In genomic region chrX:52261125-52261462, GRCh38 we compare ENCODE assay signal across 8 cellular contexts.
DNase-seq lines count a peak whose midpoint lies in the region; ATAC-seq and TF ChIP-seq lines count a peak whose summit lies in the region.

No MANE protein-coding gene starts in this region.

- TF ChIP-seq POLR2A in GM18505 (IDR thresholded peaks at IDR 0.05; ENCODE audit: borderline replicate concordance, extremely low read depth, insufficient read depth, insufficient read length) (no peak), adrenal gland (IDR thresholded peaks at IDR 0.05) (no peak)

- H3K79me2 ChIP-seq in Loucy (ENCODE audit: insufficient read depth, low read length) (no peaks in the 10 kb centered on the region), osteoblast (ENCODE audit: insufficient read depth, low read length) (no peaks in the 10 kb centered on the region)

- ATAC-seq in GM18505 (IDR thresholded peaks at IDR 0.05; ENCODE audit: unreplicated experiment), result peak; percentile 5

- H3K4me2 ChIP-seq in Loucy (ENCODE audit: low read depth, low read length, poor library complexity, severe bottlenecking) (peak overlapping the region; percentile 79), osteoblast (ENCODE audit: insufficient read depth, low read length) (peak overlapping the region; percentile 98)

- peak overlapping the region; percentile 63 for H3K9ac ChIP-seq in Loucy (ENCODE audit: low read depth, low read length, poor library complexity, severe bottlenecking)
- no peak overlapping the region for H3K9ac ChIP-seq in endocrine pancreas (ENCODE audit: control insufficient read depth, insufficient read depth, low read length)

- H3K36me3 ChIP-seq in Loucy (ENCODE audit: insufficient read depth, low read length) (no peaks in the 10 kb centered on the region), endocrine pancreas (ENCODE audit: control insufficient read depth, insufficient read depth, low read length) (no peaks in the 10 kb centered on the region), osteoblast (ENCODE audit: insufficient read depth, low read length) (no peaks in the 10 kb centered on the region), adrenal gland (replicated peaks in 1 of 2) (no peaks in the 10 kb centered on the region)

- DNase-seq in osteoblast (ENCODE audit: insufficient read length, low spot score, missing footprints) (no peak), GM10266 (ENCODE audit: extremely low spot score) (no peak), adrenal gland (no peak), NCI-H1092 treated with DMSO at 0.1 percent for 48 hours (lab: John Stamatoyannopoulos, UW) (no peak)
- DNase-seq in activated CD4-positive, alpha-beta T cell treated with anti-CD3 and anti-CD28 coated beads for 1 hour, result no peak

- H3K4me1 ChIP-seq in Loucy (ENCODE audit: insufficient read depth, low read length, poor library complexity, severe bottlenecking), result peaks cover 5% of the 10 kb centered on the region
- no peaks in the 10 kb centered on the region for H3K4me1 ChIP-seq in endocrine pancreas (ENCODE audit: control insufficient read depth, insufficient read depth, low read length)
- H3K4me1 ChIP-seq in osteoblast (ENCODE audit: insufficient read depth, low read length), result peaks cover 8% of the 10 kb centered on the region
- peaks cover 0 to 6% of the 10 kb centered on the region in 2 donors for H3K4me1 ChIP-seq in adrenal gland (replicated peaks in 1 of 2)

- H4K20me1 ChIP-seq in Loucy (ENCODE audit: insufficient read depth, low read length, poor library complexity, severe bottlenecking), result no peaks in the 10 kb centered on the region
- no peaks in the 10 kb centered on the region for H4K20me1 ChIP-seq in osteoblast (ENCODE audit: insufficient read depth, low read length)

- no peaks in the 10 kb centered on the region for H3K9me2 ChIP-seq in Loucy (replicated peaks; ENCODE audit: low read depth, low read length)

- 0 to 6% (median 5%) methylated on average over 2 of the region's 2 CpGs for WGBS in adrenal gland, 4 donors

- H3K4me3 ChIP-seq in Loucy (ENCODE audit: low read length, poor library complexity, severe bottlenecking) (peak overlapping the region; percentile 78), endocrine pancreas (ENCODE audit: control insufficient read depth, insufficient read depth, low read length) (peak overlapping the region; percentile 24), osteoblast (ENCODE audit: insufficient read depth, low read length) (peak overlapping the region; percentile 86), adrenal gland (peak overlapping the region in 1 of 4 donors; percentile 76)

- intact Hi-C loops in adrenal gland (cut with DNase I), result no loop called here

- H3F3A ChIP-seq in Loucy (ENCODE audit: low read depth), result no peaks in the 10 kb centered on the region

- TF ChIP-seq CTCF in Loucy (conservative IDR thresholded peaks at IDR 0.05; ENCODE audit: low read length) (no peak), osteoblast (IDR thresholded peaks at IDR 0.05; ENCODE audit: extremely low read depth, low read depth, low read length) (no peak), GM10266 (IDR thresholded peaks at IDR 0.05; ENCODE audit: control insufficient read depth, insufficient read depth, low read depth, missing control alignments) (no peak), adrenal gland (IDR thresholded peaks at IDR 0.05) (no peak)

- H3K27me3 ChIP-seq in Loucy (ENCODE audit: insufficient read depth, low read length, poor library complexity, severe bottlenecking) (no peaks in the 10 kb centered on the region), endocrine pancreas (ENCODE audit: control insufficient read depth, insufficient read depth, low read length) (no peaks in the 10 kb centered on the region), osteoblast (ENCODE audit: insufficient read depth, low read length) (peaks cover 8% of the 10 kb centered on the region), adrenal gland (peaks cover 36% of the 10 kb centered on the region)

- no peak overlapping the region for H3K27ac ChIP-seq in osteoblast (ENCODE audit: low read depth, low read length)
- peak overlapping the region in 1 of 5 donors; percentile 89 for H3K27ac ChIP-seq in adrenal gland

- H3K9me3 ChIP-seq in Loucy (ENCODE audit: insufficient read depth, low read depth, low read length), result no peaks in the 10 kb centered on the region
- H3K9me3 ChIP-seq in endocrine pancreas (ENCODE audit: control insufficient read depth, low read length), result no peaks in the 10 kb centered on the region
- no peaks in the 10 kb centered on the region for H3K9me3 ChIP-seq in osteoblast (ENCODE audit: low read depth, low read length)
- H3K9me3 ChIP-seq in adrenal gland (replicated peaks in 1 of 3), result no peaks in the 10 kb centered on the region

- H2AFZ ChIP-seq in Loucy (ENCODE audit: low read length) (peak overlapping the region; percentile 94), osteoblast (ENCODE audit: low read length) (no peak overlapping the region)
